Comparison of ENCODE assay signal across 1 cellular context in the genomic region with DNA sequence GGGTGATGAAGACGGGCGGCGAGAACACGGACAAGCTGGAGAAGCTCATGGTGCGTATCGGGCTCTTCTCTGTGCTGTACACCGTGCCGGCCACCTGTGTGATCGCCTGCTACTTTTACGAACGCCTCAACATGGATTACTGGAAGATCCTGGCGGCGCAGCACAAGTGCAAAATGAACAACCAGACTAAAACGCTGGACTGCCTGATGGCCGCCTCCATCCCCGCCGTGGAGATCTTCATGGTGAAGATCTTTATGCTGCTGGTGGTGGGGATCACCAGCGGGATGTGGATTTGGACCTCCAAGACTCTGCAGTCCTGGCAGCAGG.
TF ChIP-seq lines count a peak whose summit lies in the region.

No MANE protein-coding gene starts in this region.

TF ChIP-seq in WTC11, 78 proteins besides CTCF, POLR2A, EP300 and RAD21 (continued from another document):
- TF ChIP-seq, protein P1, sequence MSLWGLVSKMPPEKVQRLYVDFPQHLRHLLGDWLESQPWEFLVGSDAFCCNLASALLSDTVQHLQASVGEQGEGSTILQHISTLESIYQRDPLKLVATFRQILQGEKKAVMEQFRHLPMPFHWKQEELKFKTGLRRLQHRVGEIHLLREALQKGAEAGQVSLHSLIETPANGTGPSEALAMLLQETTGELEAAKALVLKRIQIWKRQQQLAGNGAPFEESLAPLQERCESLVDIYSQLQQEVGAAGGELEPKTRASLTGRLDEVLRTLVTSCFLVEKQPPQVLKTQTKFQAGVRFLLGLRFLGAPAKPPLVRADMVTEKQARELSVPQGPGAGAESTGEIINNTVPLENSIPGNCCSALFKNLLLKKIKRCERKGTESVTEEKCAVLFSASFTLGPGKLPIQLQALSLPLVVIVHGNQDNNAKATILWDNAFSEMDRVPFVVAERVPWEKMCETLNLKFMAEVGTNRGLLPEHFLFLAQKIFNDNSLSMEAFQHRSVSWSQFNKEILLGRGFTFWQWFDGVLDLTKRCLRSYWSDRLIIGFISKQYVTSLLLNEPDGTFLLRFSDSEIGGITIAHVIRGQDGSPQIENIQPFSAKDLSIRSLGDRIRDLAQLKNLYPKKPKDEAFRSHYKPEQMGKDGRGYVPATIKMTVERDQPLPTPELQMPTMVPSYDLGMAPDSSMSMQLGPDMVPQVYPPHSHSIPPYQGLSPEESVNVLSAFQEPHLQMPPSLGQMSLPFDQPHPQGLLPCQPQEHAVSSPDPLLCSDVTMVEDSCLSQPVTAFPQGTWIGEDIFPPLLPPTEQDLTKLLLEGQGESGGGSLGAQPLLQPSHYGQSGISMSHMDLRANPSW (CRISPR knock-in tag; conservative IDR thresholded peaks at IDR 0.05; ENCODE audit: low read depth), result no peak
- TF ChIP-seq RORB (CRISPR knock-in tag; IDR thresholded peaks at IDR 0.05) (no peak), PRRX2 (CRISPR knock-in tag; IDR thresholded peaks at IDR 0.05) (no peak), CREB1 (CRISPR knock-in tag; IDR thresholded peaks at IDR 0.05) (no peak), ZBTB21 (CRISPR knock-in tag; IDR thresholded peaks at IDR 0.05; ENCODE audit: borderline replicate concordance) (no peak)
- TF ChIP-seq, protein P2, sequence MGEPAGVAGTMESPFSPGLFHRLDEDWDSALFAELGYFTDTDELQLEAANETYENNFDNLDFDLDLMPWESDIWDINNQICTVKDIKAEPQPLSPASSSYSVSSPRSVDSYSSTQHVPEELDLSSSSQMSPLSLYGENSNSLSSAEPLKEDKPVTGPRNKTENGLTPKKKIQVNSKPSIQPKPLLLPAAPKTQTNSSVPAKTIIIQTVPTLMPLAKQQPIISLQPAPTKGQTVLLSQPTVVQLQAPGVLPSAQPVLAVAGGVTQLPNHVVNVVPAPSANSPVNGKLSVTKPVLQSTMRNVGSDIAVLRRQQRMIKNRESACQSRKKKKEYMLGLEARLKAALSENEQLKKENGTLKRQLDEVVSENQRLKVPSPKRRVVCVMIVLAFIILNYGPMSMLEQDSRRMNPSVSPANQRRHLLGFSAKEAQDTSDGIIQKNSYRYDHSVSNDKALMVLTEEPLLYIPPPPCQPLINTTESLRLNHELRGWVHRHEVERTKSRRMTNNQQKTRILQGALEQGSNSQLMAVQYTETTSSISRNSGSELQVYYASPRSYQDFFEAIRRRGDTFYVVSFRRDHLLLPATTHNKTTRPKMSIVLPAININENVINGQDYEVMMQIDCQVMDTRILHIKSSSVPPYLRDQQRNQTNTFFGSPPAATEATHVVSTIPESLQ (CRISPR knock-in tag; IDR thresholded peaks at IDR 0.05), result no peak
- TF ChIP-seq, protein P3, sequence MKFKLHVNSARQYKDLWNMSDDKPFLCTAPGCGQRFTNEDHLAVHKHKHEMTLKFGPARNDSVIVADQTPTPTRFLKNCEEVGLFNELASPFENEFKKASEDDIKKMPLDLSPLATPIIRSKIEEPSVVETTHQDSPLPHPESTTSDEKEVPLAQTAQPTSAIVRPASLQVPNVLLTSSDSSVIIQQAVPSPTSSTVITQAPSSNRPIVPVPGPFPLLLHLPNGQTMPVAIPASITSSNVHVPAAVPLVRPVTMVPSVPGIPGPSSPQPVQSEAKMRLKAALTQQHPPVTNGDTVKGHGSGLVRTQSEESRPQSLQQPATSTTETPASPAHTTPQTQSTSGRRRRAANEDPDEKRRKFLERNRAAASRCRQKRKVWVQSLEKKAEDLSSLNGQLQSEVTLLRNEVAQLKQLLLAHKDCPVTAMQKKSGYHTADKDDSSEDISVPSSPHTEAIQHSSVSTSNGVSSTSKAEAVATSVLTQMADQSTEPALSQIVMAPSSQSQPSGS (CRISPR knock-in tag; IDR thresholded peaks at IDR 0.05; ENCODE audit: borderline replicate concordance, low read depth), result no peak
- TF ChIP-seq, protein P4, sequence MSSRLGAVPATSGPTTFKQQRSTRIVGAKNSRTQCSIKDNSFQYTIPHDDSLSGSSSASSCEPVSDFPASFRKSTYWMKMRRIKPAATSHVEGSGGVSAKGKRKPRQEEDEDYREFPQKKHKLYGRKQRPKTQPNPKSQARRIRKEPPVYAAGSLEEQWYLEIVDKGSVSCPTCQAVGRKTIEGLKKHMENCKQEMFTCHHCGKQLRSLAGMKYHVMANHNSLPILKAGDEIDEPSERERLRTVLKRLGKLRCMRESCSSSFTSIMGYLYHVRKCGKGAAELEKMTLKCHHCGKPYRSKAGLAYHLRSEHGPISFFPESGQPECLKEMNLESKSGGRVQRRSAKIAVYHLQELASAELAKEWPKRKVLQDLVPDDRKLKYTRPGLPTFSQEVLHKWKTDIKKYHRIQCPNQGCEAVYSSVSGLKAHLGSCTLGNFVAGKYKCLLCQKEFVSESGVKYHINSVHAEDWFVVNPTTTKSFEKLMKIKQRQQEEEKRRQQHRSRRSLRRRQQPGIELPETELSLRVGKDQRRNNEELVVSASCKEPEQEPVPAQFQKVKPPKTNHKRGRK (CRISPR knock-in tag; IDR thresholded peaks at IDR 0.05; ENCODE audit: borderline replicate concordance), result no peak
